ENCODE assay signal across 2 cellular contexts in the genomic region with DNA sequence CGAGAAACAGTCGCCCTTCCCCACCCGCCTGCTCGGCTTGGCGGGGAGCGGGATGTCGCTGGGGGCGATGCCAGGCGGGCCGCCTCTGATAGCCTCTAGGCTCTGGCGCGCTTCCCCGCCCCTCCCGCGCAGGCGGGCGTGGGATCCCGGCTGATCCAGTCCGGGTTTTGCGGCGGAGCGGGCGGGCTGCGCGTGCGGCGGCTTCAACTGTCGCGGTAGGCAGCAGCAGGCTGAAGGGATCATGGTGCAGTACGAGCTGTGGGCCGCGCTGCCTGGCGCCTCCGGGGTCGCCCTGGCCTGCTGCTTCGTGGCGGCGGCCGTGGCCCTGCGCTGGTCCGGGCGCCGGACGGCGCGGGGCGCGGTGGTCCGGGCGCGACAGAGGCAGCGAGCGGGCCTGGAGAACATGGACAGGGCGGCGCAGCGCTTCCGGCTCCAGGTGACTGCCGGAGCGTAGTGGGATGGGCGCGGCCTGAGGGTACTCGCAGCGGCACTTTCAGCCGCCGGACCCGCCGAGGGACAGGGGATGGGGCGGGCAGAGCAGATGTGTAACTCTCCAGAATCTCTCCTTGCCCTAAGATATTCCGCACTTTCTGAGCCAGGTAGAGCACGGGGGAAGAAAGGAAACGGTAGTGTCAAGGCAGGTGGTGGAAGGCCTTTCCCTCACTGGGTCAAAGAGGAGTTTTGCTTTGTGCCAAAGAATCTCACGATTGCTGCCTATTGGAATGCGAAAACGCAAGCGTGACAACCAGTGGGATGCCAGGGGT.
TF ChIP-seq lines count a peak whose summit lies in the region.

A gene (plus strand): TSS at position 210 of the 764 bp plus-strand sequence. CDS start 32 bp downstream, at position 242.

TF ChIP-seq in HEK293, 187 proteins besides CTCF, POLR2A, EP300 and RAD21 (continued from another document and continues in another):
- TF ChIP-seq, protein P1, sequence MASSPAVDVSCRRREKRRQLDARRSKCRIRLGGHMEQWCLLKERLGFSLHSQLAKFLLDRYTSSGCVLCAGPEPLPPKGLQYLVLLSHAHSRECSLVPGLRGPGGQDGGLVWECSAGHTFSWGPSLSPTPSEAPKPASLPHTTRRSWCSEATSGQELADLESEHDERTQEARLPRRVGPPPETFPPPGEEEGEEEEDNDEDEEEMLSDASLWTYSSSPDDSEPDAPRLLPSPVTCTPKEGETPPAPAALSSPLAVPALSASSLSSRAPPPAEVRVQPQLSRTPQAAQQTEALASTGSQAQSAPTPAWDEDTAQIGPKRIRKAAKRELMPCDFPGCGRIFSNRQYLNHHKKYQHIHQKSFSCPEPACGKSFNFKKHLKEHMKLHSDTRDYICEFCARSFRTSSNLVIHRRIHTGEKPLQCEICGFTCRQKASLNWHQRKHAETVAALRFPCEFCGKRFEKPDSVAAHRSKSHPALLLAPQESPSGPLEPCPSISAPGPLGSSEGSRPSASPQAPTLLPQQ (tag by site-specific recombination; IDR thresholded peaks at IDR 0.05), result peak; percentile 90
- TF ChIP-seq ZFP41 (tag by site-specific recombination; IDR thresholded peaks at IDR 0.05; ENCODE audit: borderline replicate concordance) (no peak), ZNF626 (tag by site-specific recombination; IDR thresholded peaks at IDR 0.05) (no peak; the same call in 1 of the 2 replicates), ZNF529 (tag by site-specific recombination; IDR thresholded peaks at IDR 0.05; ENCODE audit: insufficient replicate concordance) (no peak), TCF7L2 (IDR thresholded peaks at IDR 0.05; ENCODE audit: borderline replicate concordance, low read depth, low read length) (no peak), ZNF544 (tag by site-specific recombination; IDR thresholded peaks at IDR 0.05) (no peak), ZSCAN30 (tag by site-specific recombination; IDR thresholded peaks at IDR 0.05) (peak; percentile 96), ZNF776 (tag by site-specific recombination; IDR thresholded peaks at IDR 0.05; ENCODE audit: borderline replicate concordance) (no peak), ZNF501 (tag by site-specific recombination; IDR thresholded peaks at IDR 0.05) (peak; percentile 54; the same call in 1 of the 2 replicates), OVOL3 (tag by site-specific recombination; IDR thresholded peaks at IDR 0.05) (peak; percentile 30; the same call in 1 of the 2 replicates), ZNF112 (tag by site-specific recombination; IDR thresholded peaks at IDR 0.05) (no peak), ZSCAN16 (tag by site-specific recombination; IDR thresholded peaks at IDR 0.05) (0 out of 2 replicates have a peak, but pooled peaks have one; percentile 34), HOXC10 (CRISPR knock-in tag; IDR thresholded peaks at IDR 0.05) (no peak), ZNF2 (tag by site-specific recombination; IDR thresholded peaks at IDR 0.05) (peak; percentile 72; the same call in 1 of the 2 replicates), ZNF596 (tag by site-specific recombination; IDR thresholded peaks at IDR 0.05) (peak; percentile 63; the same call in 1 of the 2 replicates), ZNF830 (tag by site-specific recombination; IDR thresholded peaks at IDR 0.05; ENCODE audit: low read depth) (no peak)
- TF ChIP-seq, protein P2, sequence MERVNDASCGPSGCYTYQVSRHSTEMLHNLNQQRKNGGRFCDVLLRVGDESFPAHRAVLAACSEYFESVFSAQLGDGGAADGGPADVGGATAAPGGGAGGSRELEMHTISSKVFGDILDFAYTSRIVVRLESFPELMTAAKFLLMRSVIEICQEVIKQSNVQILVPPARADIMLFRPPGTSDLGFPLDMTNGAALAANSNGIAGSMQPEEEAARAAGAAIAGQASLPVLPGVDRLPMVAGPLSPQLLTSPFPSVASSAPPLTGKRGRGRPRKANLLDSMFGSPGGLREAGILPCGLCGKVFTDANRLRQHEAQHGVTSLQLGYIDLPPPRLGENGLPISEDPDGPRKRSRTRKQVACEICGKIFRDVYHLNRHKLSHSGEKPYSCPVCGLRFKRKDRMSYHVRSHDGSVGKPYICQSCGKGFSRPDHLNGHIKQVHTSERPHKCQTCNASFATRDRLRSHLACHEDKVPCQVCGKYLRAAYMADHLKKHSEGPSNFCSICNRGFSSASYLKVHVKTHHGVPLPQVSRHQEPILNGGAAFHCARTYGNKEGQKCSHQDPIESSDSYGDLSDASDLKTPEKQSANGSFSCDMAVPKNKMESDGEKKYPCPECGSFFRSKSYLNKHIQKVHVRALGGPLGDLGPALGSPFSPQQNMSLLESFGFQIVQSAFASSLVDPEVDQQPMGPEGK (tag by site-specific recombination; IDR thresholded peaks at IDR 0.05), result peak; percentile 94
- TF ChIP-seq, protein P3, sequence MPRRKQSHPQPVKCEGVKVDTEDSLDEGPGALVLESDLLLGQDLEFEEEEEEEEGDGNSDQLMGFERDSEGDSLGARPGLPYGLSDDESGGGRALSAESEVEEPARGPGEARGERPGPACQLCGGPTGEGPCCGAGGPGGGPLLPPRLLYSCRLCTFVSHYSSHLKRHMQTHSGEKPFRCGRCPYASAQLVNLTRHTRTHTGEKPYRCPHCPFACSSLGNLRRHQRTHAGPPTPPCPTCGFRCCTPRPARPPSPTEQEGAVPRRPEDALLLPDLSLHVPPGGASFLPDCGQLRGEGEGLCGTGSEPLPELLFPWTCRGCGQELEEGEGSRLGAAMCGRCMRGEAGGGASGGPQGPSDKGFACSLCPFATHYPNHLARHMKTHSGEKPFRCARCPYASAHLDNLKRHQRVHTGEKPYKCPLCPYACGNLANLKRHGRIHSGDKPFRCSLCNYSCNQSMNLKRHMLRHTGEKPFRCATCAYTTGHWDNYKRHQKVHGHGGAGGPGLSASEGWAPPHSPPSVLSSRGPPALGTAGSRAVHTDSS (tag by site-specific recombination; IDR thresholded peaks at IDR 0.05), result no peak
- TF ChIP-seq, protein P4, sequence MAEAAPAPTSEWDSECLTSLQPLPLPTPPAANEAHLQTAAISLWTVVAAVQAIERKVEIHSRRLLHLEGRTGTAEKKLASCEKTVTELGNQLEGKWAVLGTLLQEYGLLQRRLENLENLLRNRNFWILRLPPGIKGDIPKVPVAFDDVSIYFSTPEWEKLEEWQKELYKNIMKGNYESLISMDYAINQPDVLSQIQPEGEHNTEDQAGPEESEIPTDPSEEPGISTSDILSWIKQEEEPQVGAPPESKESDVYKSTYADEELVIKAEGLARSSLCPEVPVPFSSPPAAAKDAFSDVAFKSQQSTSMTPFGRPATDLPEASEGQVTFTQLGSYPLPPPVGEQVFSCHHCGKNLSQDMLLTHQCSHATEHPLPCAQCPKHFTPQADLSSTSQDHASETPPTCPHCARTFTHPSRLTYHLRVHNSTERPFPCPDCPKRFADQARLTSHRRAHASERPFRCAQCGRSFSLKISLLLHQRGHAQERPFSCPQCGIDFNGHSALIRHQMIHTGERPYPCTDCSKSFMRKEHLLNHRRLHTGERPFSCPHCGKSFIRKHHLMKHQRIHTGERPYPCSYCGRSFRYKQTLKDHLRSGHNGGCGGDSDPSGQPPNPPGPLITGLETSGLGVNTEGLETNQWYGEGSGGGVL (tag by site-specific recombination; IDR thresholded peaks at IDR 0.05), result no peak

TF ChIP-seq in HepG2, 621 proteins besides CTCF, POLR2A, EP300 and RAD21 (continued from another document and continues in another):
- TF ChIP-seq PITX1 (CRISPR knock-in tag; IDR thresholded peaks at IDR 0.05), result 0 out of 2 replicates have a peak, but pooled peaks have one; percentile 80
- TF ChIP-seq, protein P5, sequence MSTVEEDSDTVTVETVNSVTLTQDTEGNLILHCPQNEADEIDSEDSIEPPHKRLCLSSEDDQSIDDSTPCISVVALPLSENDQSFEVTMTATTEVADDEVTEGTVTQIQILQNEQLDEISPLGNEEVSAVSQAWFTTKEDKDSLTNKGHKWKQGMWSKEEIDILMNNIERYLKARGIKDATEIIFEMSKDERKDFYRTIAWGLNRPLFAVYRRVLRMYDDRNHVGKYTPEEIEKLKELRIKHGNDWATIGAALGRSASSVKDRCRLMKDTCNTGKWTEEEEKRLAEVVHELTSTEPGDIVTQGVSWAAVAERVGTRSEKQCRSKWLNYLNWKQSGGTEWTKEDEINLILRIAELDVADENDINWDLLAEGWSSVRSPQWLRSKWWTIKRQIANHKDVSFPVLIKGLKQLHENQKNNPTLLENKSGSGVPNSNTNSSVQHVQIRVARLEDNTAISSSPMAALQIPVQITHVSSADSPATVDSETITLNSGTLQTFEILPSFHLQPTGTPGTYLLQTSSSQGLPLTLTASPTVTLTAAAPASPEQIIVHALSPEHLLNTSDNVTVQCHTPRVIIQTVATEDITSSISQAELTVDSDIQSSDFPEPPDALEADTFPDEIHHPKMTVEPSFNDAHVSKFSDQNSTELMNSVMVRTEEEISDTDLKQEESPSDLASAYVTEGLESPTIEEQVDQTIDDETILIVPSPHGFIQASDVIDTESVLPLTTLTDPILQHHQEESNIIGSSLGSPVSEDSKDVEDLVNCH (CRISPR knock-in tag; IDR thresholded peaks at IDR 0.05), result no peak
- TF ChIP-seq, protein P6, sequence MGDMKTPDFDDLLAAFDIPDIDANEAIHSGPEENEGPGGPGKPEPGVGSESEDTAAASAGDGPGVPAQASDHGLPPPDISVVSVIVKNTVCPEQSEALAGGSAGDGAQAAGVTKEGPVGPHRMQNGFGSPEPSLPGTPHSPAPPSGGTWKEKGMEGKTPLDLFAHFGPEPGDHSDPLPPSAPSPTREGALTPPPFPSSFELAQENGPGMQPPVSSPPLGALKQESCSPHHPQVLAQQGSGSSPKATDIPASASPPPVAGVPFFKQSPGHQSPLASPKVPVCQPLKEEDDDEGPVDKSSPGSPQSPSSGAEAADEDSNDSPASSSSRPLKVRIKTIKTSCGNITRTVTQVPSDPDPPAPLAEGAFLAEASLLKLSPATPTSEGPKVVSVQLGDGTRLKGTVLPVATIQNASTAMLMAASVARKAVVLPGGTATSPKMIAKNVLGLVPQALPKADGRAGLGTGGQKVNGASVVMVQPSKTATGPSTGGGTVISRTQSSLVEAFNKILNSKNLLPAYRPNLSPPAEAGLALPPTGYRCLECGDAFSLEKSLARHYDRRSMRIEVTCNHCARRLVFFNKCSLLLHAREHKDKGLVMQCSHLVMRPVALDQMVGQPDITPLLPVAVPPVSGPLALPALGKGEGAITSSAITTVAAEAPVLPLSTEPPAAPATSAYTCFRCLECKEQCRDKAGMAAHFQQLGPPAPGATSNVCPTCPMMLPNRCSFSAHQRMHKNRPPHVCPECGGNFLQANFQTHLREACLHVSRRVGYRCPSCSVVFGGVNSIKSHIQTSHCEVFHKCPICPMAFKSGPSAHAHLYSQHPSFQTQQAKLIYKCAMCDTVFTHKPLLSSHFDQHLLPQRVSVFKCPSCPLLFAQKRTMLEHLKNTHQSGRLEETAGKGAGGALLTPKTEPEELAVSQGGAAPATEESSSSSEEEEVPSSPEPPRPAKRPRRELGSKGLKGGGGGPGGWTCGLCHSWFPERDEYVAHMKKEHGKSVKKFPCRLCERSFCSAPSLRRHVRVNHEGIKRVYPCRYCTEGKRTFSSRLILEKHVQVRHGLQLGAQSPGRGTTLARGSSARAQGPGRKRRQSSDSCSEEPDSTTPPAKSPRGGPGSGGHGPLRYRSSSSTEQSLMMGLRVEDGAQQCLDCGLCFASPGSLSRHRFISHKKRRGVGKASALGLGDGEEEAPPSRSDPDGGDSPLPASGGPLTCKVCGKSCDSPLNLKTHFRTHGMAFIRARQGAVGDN (CRISPR knock-in tag; IDR thresholded peaks at IDR 0.05), result peak; percentile 94
- 0 out of 2 replicates have a peak, but pooled peaks have one; percentile 60 for TF ChIP-seq KLF6 (CRISPR knock-in tag; IDR thresholded peaks at IDR 0.05)
- TF ChIP-seq NKX3-1 (CRISPR knock-in tag; IDR thresholded peaks at IDR 0.05), result peak; percentile 94
- 0 out of 2 replicates have a peak, but pooled peaks have one; percentile 10 for TF ChIP-seq TCF7 (IDR thresholded peaks at IDR 0.05; ENCODE audit: low read depth)
- no peak for TF ChIP-seq HMG20B (CRISPR knock-in tag; conservative IDR thresholded peaks at IDR 0.05)
- TF ChIP-seq, protein P7, sequence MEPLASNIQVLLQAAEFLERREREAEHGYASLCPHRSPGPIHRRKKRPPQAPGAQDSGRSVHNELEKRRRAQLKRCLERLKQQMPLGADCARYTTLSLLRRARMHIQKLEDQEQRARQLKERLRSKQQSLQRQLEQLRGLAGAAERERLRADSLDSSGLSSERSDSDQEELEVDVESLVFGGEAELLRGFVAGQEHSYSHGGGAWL (CRISPR knock-in tag; IDR thresholded peaks at IDR 0.05), result peak; percentile 95
- peak; percentile 74; the same call in 1 of the 2 replicates for TF ChIP-seq ZFP82 (CRISPR knock-in tag; IDR thresholded peaks at IDR 0.05; ENCODE audit: borderline replicate concordance)
- TF ChIP-seq, protein P8, sequence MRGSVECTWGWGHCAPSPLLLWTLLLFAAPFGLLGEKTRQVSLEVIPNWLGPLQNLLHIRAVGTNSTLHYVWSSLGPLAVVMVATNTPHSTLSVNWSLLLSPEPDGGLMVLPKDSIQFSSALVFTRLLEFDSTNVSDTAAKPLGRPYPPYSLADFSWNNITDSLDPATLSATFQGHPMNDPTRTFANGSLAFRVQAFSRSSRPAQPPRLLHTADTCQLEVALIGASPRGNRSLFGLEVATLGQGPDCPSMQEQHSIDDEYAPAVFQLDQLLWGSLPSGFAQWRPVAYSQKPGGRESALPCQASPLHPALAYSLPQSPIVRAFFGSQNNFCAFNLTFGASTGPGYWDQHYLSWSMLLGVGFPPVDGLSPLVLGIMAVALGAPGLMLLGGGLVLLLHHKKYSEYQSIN (CRISPR knock-in tag; IDR thresholded peaks at IDR 0.05; ENCODE audit: borderline replicate concordance), result 0 out of 2 replicates have a peak, but pooled peaks have one; percentile 57
- TF ChIP-seq TAF15 (IDR thresholded peaks at IDR 0.05; ENCODE audit: low read depth, low read length, poor library complexity, severe bottlenecking), result no peak
- TF ChIP-seq ZNF550 (CRISPR knock-in tag; IDR thresholded peaks at IDR 0.05; ENCODE audit: borderline replicate concordance), result no peak
- TF ChIP-seq, protein P9, sequence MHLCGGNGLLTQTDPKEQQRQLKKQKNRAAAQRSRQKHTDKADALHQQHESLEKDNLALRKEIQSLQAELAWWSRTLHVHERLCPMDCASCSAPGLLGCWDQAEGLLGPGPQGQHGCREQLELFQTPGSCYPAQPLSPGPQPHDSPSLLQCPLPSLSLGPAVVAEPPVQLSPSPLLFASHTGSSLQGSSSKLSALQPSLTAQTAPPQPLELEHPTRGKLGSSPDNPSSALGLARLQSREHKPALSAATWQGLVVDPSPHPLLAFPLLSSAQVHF (CRISPR knock-in tag; IDR thresholded peaks at IDR 0.05), result peak; percentile 79; the same call in 1 of the 2 replicates
- no peak; the same call in 1 of the 2 replicates for TF ChIP-seq DNMT1 (CRISPR knock-in tag; IDR thresholded peaks at IDR 0.05)
